In genomic region chr1:2126331-2127180, GRCh38 we compare ENCODE assay signal across 1 cellular context.
TF ChIP-seq lines count a peak whose summit lies in the region.

No MANE protein-coding gene starts in this region.

TF ChIP-seq in K562, 482 proteins besides CTCF, POLR2A, EP300 and RAD21 (continued from another document):
- TF ChIP-seq ZHX1 (conservative IDR thresholded peaks at IDR 0.05; ENCODE audit: low read length) (no peak), ZNF445 (CRISPR knock-in tag; IDR thresholded peaks at IDR 0.05; ENCODE audit: low read depth) (no peak), THRA (IDR thresholded peaks at IDR 0.05) (no peak), PCBP2 (IDR thresholded peaks at IDR 0.05; ENCODE audit: low read depth, low read length, poor library complexity, severe bottlenecking) (no peak), NCOA4 (IDR thresholded peaks at IDR 0.05; ENCODE audit: partially characterized antibody) (no peak)
TF ChIP-seq in K562: peak in this region for 5.
